ENCODE assay signal across 13 cellular contexts in the genomic region with DNA sequence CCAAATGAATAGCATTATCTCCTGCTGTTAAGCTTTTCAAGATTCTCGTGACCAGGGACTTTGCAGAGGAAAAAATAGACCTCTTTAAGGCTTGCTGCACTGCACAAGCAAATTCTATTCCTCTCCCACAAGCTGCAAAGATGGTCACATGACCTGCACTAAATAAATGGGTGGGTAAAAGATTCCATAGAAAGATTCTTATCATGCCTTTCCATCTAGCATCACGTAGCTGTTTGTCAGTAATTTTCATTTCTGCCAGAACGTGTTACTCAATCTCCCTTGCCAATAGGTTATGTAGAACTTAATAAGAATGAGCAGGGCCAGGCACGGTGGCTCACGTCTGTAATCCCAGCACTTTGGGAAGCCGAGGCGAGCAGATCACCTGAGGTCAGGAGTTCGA. TPM values are rescaled to one million over a fixed set of nuclear protein-coding genes. Genes with fewer than 3 reads are reported as not detected.
A peak's percentile ranks its signal among the peaks of the same experiment; 100 is the strongest.
DNase-seq lines count a peak whose midpoint lies in the region; ATAC-seq, FAIRE-seq and TF ChIP-seq lines count a peak whose summit lies in the region.
"Had no signal": no experiment of that assay in that cellular context is flagged by ENCODE, and none has a peak within 500 bp of the region (broad histone marks: within the 10 kb centered on the region; RNA-seq: fewer than 3 reads in every experiment).

No MANE protein-coding gene starts in this region.

- no peaks in the 10 kb centered on the region for H4K20me1 ChIP-seq in astrocyte (ENCODE audit: insufficient read depth, low read length)

- H3K36me3 Mint-ChIP-seq in HFFc6 (ENCODE audit: low read depth) (no peaks in the 10 kb centered on the region), astrocyte (ENCODE audit: low read depth, unreplicated experiment) (no peaks in the 10 kb centered on the region)
- no peaks in the 10 kb centered on the region for H3K36me3 Mint-ChIP-seq in CD4-positive, alpha-beta T cell (ENCODE audit: low read depth)
- H3K36me3 Mint-ChIP-seq in activated CD4-positive, alpha-beta T cell treated with anti-CD3 and anti-CD28 coated beads, Interleukin-2, amount 10 ng/mL, durations not matched to agents 7 days and 5 days (ENCODE audit: low read depth), result no peaks in the 10 kb centered on the region

- TF ChIP-seq EP300 in A549 (IDR thresholded peaks at IDR 0.05), result peak in 1 of 2 experiments; percentile 11; a peak in 1 of 5 replicates

- peak overlapping the region; percentile 25; the same call in 1 of the 3 replicates for H3K4me3 ChIP-seq in A549
- H3K4me3 ChIP-seq in astrocyte (ENCODE audit: insufficient read depth, low read depth, low read length), result no peak overlapping the region
- H3K4me3 ChIP-seq in iPS DF 6.9 (ENCODE audit: low read length), result no peak overlapping the region
- no peak overlapping the region for H3K4me3 ChIP-seq in small intestine (ENCODE audit: low read depth in 1 of 2, low read length in 2 of 2)
- H3K4me3 ChIP-seq: esophagus squamous epithelium had no signal

- DNase-seq in A549 (ENCODE audit: low read depth in 1 of 2, low spot score in 1 of 2) (peak; percentile 48 to 90), HFFc6 (peak; percentile 61), astrocyte (ENCODE audit: low read depth) (peak; percentile 74), iPS DF 6.9 (ENCODE audit: low read depth, low spot score) (no peak), small intestine (no peak), NCI-H1092 (lab: John Stamatoyannopoulos, UW) (no peak)
- no peak for DNase-seq in CD4-positive, alpha-beta T cell
- DNase-seq in activated CD4-positive, alpha-beta T cell treated with anti-CD3 and anti-CD28 coated beads, Interleukin-2, amount 10 ng/mL, durations not matched to agents 7 days and 5 days, result no peak
- DNase-seq: activated CD8-positive, alpha-beta T cell treated with anti-CD3 and anti-CD28 coated beads, Interleukin-2, amount 10 ng/mL, durations not matched to agents 7 days and 5 days; C1 segment of cervical spinal cord; esophagus squamous epithelium; midbrain; NCI-H345 had no signal

- peak; percentile 72 to 75 for ATAC-seq in A549
- no peak for ATAC-seq in CD4-positive, alpha-beta T cell (ENCODE audit: poor library complexity)
- ATAC-seq: activated CD8-positive, alpha-beta T cell treated with anti-CD3 and anti-CD28 coated beads, Interleukin-2, amount 10 ng/mL, durations not matched to agents 7 days and 5 days had no signal

- H3K27ac ChIP-seq in A549 (peak overlapping the region; percentile 89 to 91), astrocyte (ENCODE audit: low read depth, low read length) (peak overlapping the region; percentile 6), iPS DF 6.9 (ENCODE audit: low read length) (peak overlapping the region; percentile 44), small intestine (ENCODE audit: low read depth in 1 of 2, low read length in 1 of 2) (no peak overlapping the region)
- H3K27ac ChIP-seq in CD4-positive, alpha-beta T cell (ENCODE audit: low read depth, low read length), result no peak overlapping the region

- TF ChIP-seq RAD21 in A549 (conservative IDR thresholded peaks at IDR 0.05 in 1 of 2, IDR thresholded peaks at IDR 0.05 in 1 of 2), result no peak

- no peak for TF ChIP-seq POLR2A in A549 (IDR thresholded peaks at IDR 0.05; ENCODE audit: low read length)

- no peak overlapping the region for H3K9ac ChIP-seq in astrocyte (ENCODE audit: low read length)

- H3K27ac Mint-ChIP-seq in HFFc6 (peak overlapping the region; percentile 86), astrocyte (ENCODE audit: unreplicated experiment) (peak overlapping the region; percentile 96)
- no peak overlapping the region for H3K27ac Mint-ChIP-seq in CD4-positive, alpha-beta T cell
- H3K27ac Mint-ChIP-seq in activated CD4-positive, alpha-beta T cell treated with anti-CD3 and anti-CD28 coated beads, Interleukin-2, amount 10 ng/mL, durations not matched to agents 7 days and 5 days, result no peak overlapping the region
- H3K27ac Mint-ChIP-seq: activated CD8-positive, alpha-beta T cell treated with anti-CD3 and anti-CD28 coated beads, Interleukin-2, amount 10 ng/mL, durations not matched to agents 7 days and 5 days had no signal

- POLR2A ChIA-PET in A549 (lab: Yijun Ruan, JAX), result interaction anchor here (1.0 to 4.5 kb wide), 3 partner anchors 17 to 306 kb away, joined by 3 to 50 read pairs (median 6); partner anchors contain the start of genes DDX3X and USP9X
- POLR2A ChIA-PET in CD4-positive, alpha-beta T cell (lab: Charles Lee), result no interaction called here
- POLR2A ChIA-PET in activated CD4-positive, alpha-beta T cell treated with anti-CD3 and anti-CD28 coated beads, Interleukin-2, amount 10 ng/mL, durations not matched to agents 7 days and 5 days (lab: Charles Lee), result no interaction called here

- H3K4me1 Mint-ChIP-seq in HFFc6 (ENCODE audit: low read depth), result peaks cover 24% of the 10 kb centered on the region
- peaks cover 6% of the 10 kb centered on the region for H3K4me1 Mint-ChIP-seq in astrocyte (ENCODE audit: low read depth, unreplicated experiment)
- no peaks in the 10 kb centered on the region for H3K4me1 Mint-ChIP-seq in CD4-positive, alpha-beta T cell (ENCODE audit: low read depth)
- no peaks in the 10 kb centered on the region for H3K4me1 Mint-ChIP-seq in activated CD4-positive, alpha-beta T cell treated with anti-CD3 and anti-CD28 coated beads, Interleukin-2, amount 10 ng/mL, durations not matched to agents 7 days and 5 days

- H3K4me1 ChIP-seq in A549, result peaks cover 56% of the 10 kb centered on the region
- H3K4me1 ChIP-seq in astrocyte (ENCODE audit: insufficient read depth, low read length), result peaks cover 3% of the 10 kb centered on the region
- peaks cover 2% of the 10 kb centered on the region; the same call in 1 of the 2 replicates for H3K4me1 ChIP-seq in iPS DF 6.9 (ENCODE audit: control insufficient read depth, insufficient read depth, low read length)
- peaks cover 0 to 2% of the 10 kb centered on the region in 2 donors for H3K4me1 ChIP-seq in small intestine (ENCODE audit: control insufficient read depth in 2 of 2, insufficient read depth in 1 of 2, low read depth in 1 of 2, low read length in 1 of 2)

- under 1% methylated on average over 8 of the region's 8 CpGs for WGBS in A549 (ENCODE audit: missing lambda C conversion rate)
- WGBS in iPS DF 6.9 (ENCODE audit: insufficient coverage, insufficient read length), result no CpG with 5 or more reads among the region's 8 CpGs
- WGBS in small intestine, 3 donors, result 47 to 56% (median 50%) methylated on average over 8 of the region's 8 CpGs

- no peaks in the 10 kb centered on the region for H3K27me3 ChIP-seq in astrocyte (ENCODE audit: insufficient read depth, low read length)
- no peaks in the 10 kb centered on the region for H3K27me3 ChIP-seq in iPS DF 6.9 (ENCODE audit: control insufficient read depth, insufficient read depth, low read length)
- H3K27me3 ChIP-seq in CD4-positive, alpha-beta T cell (ENCODE audit: control insufficient read depth, insufficient read depth, low read length), result no peaks in the 10 kb centered on the region
- no peaks in the 10 kb centered on the region for H3K27me3 ChIP-seq in small intestine (ENCODE audit: control insufficient read depth in 2 of 2, insufficient read depth in 2 of 2, low read length in 2 of 2)
- H3K27me3 ChIP-seq: esophagus squamous epithelium had no signal

- peak overlapping the region; percentile 91 for H3K4me2 ChIP-seq in A549
- H3K4me2 ChIP-seq in astrocyte (ENCODE audit: low read length), result peak overlapping the region; percentile 79

- H3K9me3 ChIP-seq in A549, result no peaks in the 10 kb centered on the region
- no peaks in the 10 kb centered on the region for H3K9me3 ChIP-seq in astrocyte (ENCODE audit: insufficient read depth, low read depth, low read length)
- no peaks in the 10 kb centered on the region for H3K9me3 ChIP-seq in iPS DF 6.9 (ENCODE audit: control insufficient read depth, insufficient read depth, low read length)
- H3K9me3 ChIP-seq in CD4-positive, alpha-beta T cell (ENCODE audit: control insufficient read depth, low read length), result no peaks in the 10 kb centered on the region
- no peaks in the 10 kb centered on the region for H3K9me3 ChIP-seq in small intestine (ENCODE audit: control insufficient read depth, low read depth)
- H3K9me3 ChIP-seq: esophagus squamous epithelium had no signal

- intact Hi-C loops in CD4-positive, alpha-beta T cell (cut with DNase I, micrococcal nuclease), result no loop called here

- no peaks in the 10 kb centered on the region for H3K36me3 ChIP-seq in astrocyte (ENCODE audit: insufficient read depth, low read length)
- H3K36me3 ChIP-seq in iPS DF 6.9 (ENCODE audit: control insufficient read depth, insufficient read depth, low read length), result no peaks in the 10 kb centered on the region
- H3K36me3 ChIP-seq in small intestine (ENCODE audit: control insufficient read depth in 2 of 2, insufficient read depth in 2 of 2, low read length in 2 of 2), result no peaks in the 10 kb centered on the region
- H3K36me3 ChIP-seq: esophagus squamous epithelium had no signal

- CTCF ChIA-PET in A549 (lab: Yijun Ruan, JAX), result interaction anchor here (1.1 to 1.7 kb wide), 5 partner anchors 41 to 150 kb away, joined by 3 to 5 read pairs (median 3); no protein-coding TSS in a partner anchor
- CTCF ChIA-PET in CD4-positive, alpha-beta T cell (lab: Charles Lee), result no interaction called here
- CTCF ChIA-PET in activated CD4-positive, alpha-beta T cell treated with anti-CD3 and anti-CD28 coated beads, Interleukin-2, amount 10 ng/mL, durations not matched to agents 7 days and 5 days (lab: Charles Lee), result interaction anchor here (1.3 kb wide), 1 partner anchor 9 kb away, joined by 3 read pairs; no protein-coding TSS in a partner anchor

- no peaks in the 10 kb centered on the region for H3K79me2 ChIP-seq in astrocyte (ENCODE audit: insufficient read depth, low read length)

- H3K9me3 Mint-ChIP-seq in HFFc6, result no peaks in the 10 kb centered on the region
- H3K9me3 Mint-ChIP-seq in astrocyte (ENCODE audit: unreplicated experiment), result no peaks in the 10 kb centered on the region
- H3K9me3 Mint-ChIP-seq in CD4-positive, alpha-beta T cell, result no peaks in the 10 kb centered on the region
- H3K9me3 Mint-ChIP-seq in activated CD4-positive, alpha-beta T cell treated with anti-CD3 and anti-CD28 coated beads, Interleukin-2, amount 10 ng/mL, durations not matched to agents 7 days and 5 days, result no peaks in the 10 kb centered on the region

- peak; percentile 99 for FAIRE-seq in A549 (lab: Jason Lieb, UNC)
- FAIRE-seq in astrocyte (lab: Jason Lieb, UNC), result peak; percentile 76
- FAIRE-seq in small intestine (lab: Jason Lieb, UNC), result no peak

- H2AFZ ChIP-seq in astrocyte (ENCODE audit: low read depth, low read length), result no peak overlapping the region

- no peaks in the 10 kb centered on the region for H3K27me3 Mint-ChIP-seq in HFFc6 (ENCODE audit: insufficient read depth)
- H3K27me3 Mint-ChIP-seq in astrocyte (ENCODE audit: low read depth, unreplicated experiment), result no peaks in the 10 kb centered on the region
- no peaks in the 10 kb centered on the region for H3K27me3 Mint-ChIP-seq in CD4-positive, alpha-beta T cell
- no peaks in the 10 kb centered on the region for H3K27me3 Mint-ChIP-seq in activated CD4-positive, alpha-beta T cell treated with anti-CD3 and anti-CD28 coated beads, Interleukin-2, amount 10 ng/mL, durations not matched to agents 7 days and 5 days

- H3K4me3 Mint-ChIP-seq in HFFc6, result peak overlapping the region; percentile 76
- peak overlapping the region; percentile 56 for H3K4me3 Mint-ChIP-seq in astrocyte (ENCODE audit: unreplicated experiment)
- no peak overlapping the region for H3K4me3 Mint-ChIP-seq in CD4-positive, alpha-beta T cell
- no peak overlapping the region for H3K4me3 Mint-ChIP-seq in activated CD4-positive, alpha-beta T cell treated with anti-CD3 and anti-CD28 coated beads, Interleukin-2, amount 10 ng/mL, durations not matched to agents 7 days and 5 days
- H3K4me3 Mint-ChIP-seq: activated CD8-positive, alpha-beta T cell treated with anti-CD3 and anti-CD28 coated beads, Interleukin-2, amount 10 ng/mL, durations not matched to agents 7 days and 5 days had no signal

- TF ChIP-seq CTCF in A549 (IDR thresholded peaks at IDR 0.05) (no peak), HFFc6 (IDR thresholded peaks at IDR 0.05) (no peak), astrocyte (IDR thresholded peaks at IDR 0.05; ENCODE audit: insufficient read depth, low read depth, low read length) (no peak)
- no peak for TF ChIP-seq CTCF in CD4-positive, alpha-beta T cell (IDR thresholded peaks at IDR 0.05)

RNA-seq across cellular contexts. Expression of gene USP9X, which starts 57.9 kb away (rescaled TPM):
- polyA plus RNA-seq in A549 (2011; rRNA removed) (70.4 and 110 TPM in 2 replicates), A549 (2017; fragmentation: RNase III; extraction: RNeasy Plus Mini Kit Qiagen cat#74134 plus additional on column Dnase treatment) (30.7 to 32.6 TPM (median 31.8 TPM) in 3 replicates), small intestine (10 to 100 TPM; 15.1 to 16.8 (median 15.7) TPM)
- 10.0 and 12.6 TPM in 2 replicates for polyA plus RNA-seq in A549 (2012; cell fraction: cytosol; rRNA removed)
- 10.8 and 15.3 TPM in 2 replicates for polyA plus RNA-seq in A549 (2012; cell fraction: nucleus; rRNA removed)
- polyA minus RNA-seq in A549 (2011; rRNA and poly(A)+ RNA removed), result 264 and 283 TPM in 2 replicates
- total RNA-seq in HFFc6 (2021; fragmentation: NEBNext Ultra II Directional; extraction: Animal tissue kit (Norgen Biotek cat#: 25700)), result 10 to 100 TPM; 54.1 to 73.0 (median 60.9) TPM
- 112 and 113 TPM in 2 replicates for total RNA-seq in astrocyte
- total RNA-seq in CD4-positive, alpha-beta T cell, result 10 to 100 TPM; 70.4 to 74.8 TPM
- total RNA-seq in activated CD4-positive, alpha-beta T cell treated with anti-CD3 and anti-CD28 coated beads, Interleukin-2, amount 10 ng/mL, durations not matched to agents 7 days and 5 days, result 10 to 100 TPM; 45.5 to 57.5 TPM

Comparison
In these comparisons a context has a peak if more than half of its experiments do, and no peak if none do; other contexts are left out.
1. DNase-seq: peak in A549 (2 of 2), HFFc6 (single experiment) and astrocyte (single experiment); none in iPS DF 6.9 (single experiment), CD4-positive, alpha-beta T cell (0 of 10), small intestine (single experiment), NCI-H1092 (single experiment) and activated CD4-positive, alpha-beta T cell treated with anti-CD3 and anti-CD28 coated beads, Interleukin-2, amount 10 ng/mL, durations not matched to agents 7 days and 5 days (single experiment).
2. H3K27ac ChIP-seq: peak in A549 (2 of 2), astrocyte (single experiment) and iPS DF 6.9 (single experiment); none in CD4-positive, alpha-beta T cell (single experiment) and small intestine (0 of 2).
3. H3K27ac Mint-ChIP-seq: peak in HFFc6 (single experiment) and astrocyte (single experiment); none in CD4-positive, alpha-beta T cell (single experiment) and activated CD4-positive, alpha-beta T cell treated with anti-CD3 and anti-CD28 coated beads, Interleukin-2, amount 10 ng/mL, durations not matched to agents 7 days and 5 days (single experiment).
4. H3K4me3 Mint-ChIP-seq: peak in HFFc6 (single experiment) and astrocyte (single experiment); none in CD4-positive, alpha-beta T cell (single experiment) and activated CD4-positive, alpha-beta T cell treated with anti-CD3 and anti-CD28 coated beads, Interleukin-2, amount 10 ng/mL, durations not matched to agents 7 days and 5 days (single experiment).